In genomic region chr4:106471151-106471550, GRCh38 we compare ENCODE assay signal across 1 cellular context.
TF ChIP-seq lines count a peak whose summit lies in the region.

No MANE protein-coding gene starts in this region.

TF ChIP-seq in HepG2, 621 proteins besides CTCF, POLR2A, EP300 and RAD21:
- TF ChIP-seq THAP11 (CRISPR knock-in tag; IDR thresholded peaks at IDR 0.05) (no peak), FOXA1 (IDR thresholded peaks at IDR 0.05) (no peak), FOXA1 (CRISPR knock-in tag; IDR thresholded peaks at IDR 0.05) (peak; percentile 54; the same call in 1 of the 2 replicates), ZNF687 (CRISPR knock-in tag; IDR thresholded peaks at IDR 0.05) (peak; percentile 23; the same call in 1 of the 2 replicates), ZSCAN5A (CRISPR knock-in tag; IDR thresholded peaks at IDR 0.05; ENCODE audit: borderline replicate concordance) (0 out of 2 replicates have a peak, but pooled peaks have one; percentile 26), FOXA3 (CRISPR knock-in tag; IDR thresholded peaks at IDR 0.05) (peak; percentile 13; the same call in 1 of the 2 replicates), FUBP1 (CRISPR knock-in tag; IDR thresholded peaks at IDR 0.05; ENCODE audit: borderline replicate concordance) (no peak)
